Comparison of ENCODE assay signal across 1 cellular context in genomic region chr11:127268956-127269355, GRCh38.
TF ChIP-seq lines count a peak whose summit lies in the region.

No MANE protein-coding gene starts in this region.

TF ChIP-seq in GM23338, 12 proteins besides CTCF, POLR2A, EP300 and RAD21 (continued from another document):
- TF ChIP-seq ZNF462 (CRISPR knock-in tag; IDR thresholded peaks at IDR 0.05) (no peak), CREB1 (CRISPR knock-in tag; IDR thresholded peaks at IDR 0.05; ENCODE audit: low read depth) (no peak), ETS1 (IDR thresholded peaks at IDR 0.05) (no peak), ZNF331 (CRISPR knock-in tag; IDR thresholded peaks at IDR 0.05; ENCODE audit: low read depth) (no peak)
